In the genomic region with DNA sequence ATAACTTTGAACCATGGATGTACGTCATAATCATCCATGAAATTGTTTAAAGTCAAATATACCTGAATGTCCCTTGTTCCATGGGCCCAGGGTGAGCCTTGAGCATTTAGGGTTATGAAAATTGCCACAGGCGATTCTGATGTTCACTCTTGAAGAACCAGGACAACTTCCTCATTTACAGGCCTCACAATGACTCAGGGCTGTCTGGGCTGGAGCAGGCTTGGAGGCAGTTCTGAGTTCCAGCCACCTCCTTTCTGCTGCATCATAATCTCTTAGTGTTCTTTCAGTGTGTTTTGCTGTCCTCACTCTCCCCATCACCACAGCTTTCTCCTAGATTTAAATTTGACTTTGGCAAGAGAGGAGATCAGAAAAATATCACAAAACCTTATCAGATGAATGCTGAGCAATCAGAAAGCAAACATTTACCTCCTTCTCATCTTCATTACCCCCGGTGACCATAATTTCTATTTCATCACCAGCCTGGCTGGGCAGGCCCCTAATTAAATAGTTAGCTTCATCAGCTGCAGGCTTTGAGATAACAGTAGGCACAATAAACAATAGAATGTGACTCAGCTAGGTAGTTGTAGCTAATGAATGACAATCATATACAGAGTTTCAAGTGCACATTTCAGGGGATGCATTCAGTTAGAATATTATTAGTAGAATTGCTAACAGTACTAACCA, we compare ENCODE assay signal across 10 cellular contexts.
DNase-seq lines count a peak whose midpoint lies in the region; ATAC-seq and TF ChIP-seq lines count a peak whose summit lies in the region.
"Had no signal": no experiment of that assay in that cellular context is flagged by ENCODE, and none has a peak within 500 bp of the region (broad histone marks: within the 10 kb centered on the region; RNA-seq: fewer than 3 reads in every experiment).

No MANE protein-coding gene starts in this region.

- H3K9me3 ChIP-seq in aorta (ENCODE audit: control insufficient read depth, low read length) = no peaks in the 10 kb centered on the region

- H3K27me3 Mint-ChIP-seq in HFFc6 (ENCODE audit: insufficient read depth) = no peaks in the 10 kb centered on the region; the same call in 1 of the 2 replicates
- no peaks in the 10 kb centered on the region for H3K27me3 Mint-ChIP-seq in T-helper 2 cell treated with Interferon-gamma antibody and Interleukin-4, amounts not matched to agents 5 μg/mL and 100 μg/mL, for 36 hours (ENCODE audit: low read depth)

- no peak for TF ChIP-seq CTCF in HFFc6 (IDR thresholded peaks at IDR 0.05)

- no peak overlapping the region for H3K27ac ChIP-seq in aorta (ENCODE audit: low read depth in 1 of 2, low read length in 2 of 2)
- H3K27ac ChIP-seq: C4-2B had no signal

- H3K27me3 ChIP-seq in aorta (ENCODE audit: control insufficient read depth in 1 of 2, insufficient read depth in 2 of 2, low read length in 1 of 2) = no peaks in the 10 kb centered on the region

- H3K9me3 Mint-ChIP-seq in HFFc6 = peaks cover 27% of the 10 kb centered on the region
- H3K9me3 Mint-ChIP-seq in T-helper 2 cell treated with Interferon-gamma antibody and Interleukin-4, amounts not matched to agents 5 μg/mL and 100 μg/mL, for 36 hours = no peaks in the 10 kb centered on the region

- H3K4me3 Mint-ChIP-seq in HFFc6 = no peak overlapping the region
- H3K4me3 Mint-ChIP-seq in T-helper 2 cell treated with Interferon-gamma antibody and Interleukin-4, amounts not matched to agents 5 μg/mL and 100 μg/mL, for 36 hours = no peak overlapping the region

- 75 to 79% methylated on average over 3 of the region's 3 CpGs for WGBS in aorta, 2 donors

- DNase-seq in GDM1 (lab: John Stamatoyannopoulos, UW) (peak; percentile 9), UCSD-AML1 (lab: John Stamatoyannopoulos, UW; ENCODE audit: unreplicated experiment) (peak; percentile 12), COLO668 (lab: John Stamatoyannopoulos, UW; ENCODE audit: unreplicated experiment) (no peak), aorta (no peak), HFFc6 (no peak)
- no peak for DNase-seq in T-helper 2 cell treated with Interferon-gamma antibody and Interleukin-4, amounts not matched to agents 5 μg/mL and 100 μg/mL, for 36 hours (ENCODE audit: low spot score)
- DNase-seq: hippocampal formation had no signal

- H3K36me3 ChIP-seq in aorta (ENCODE audit: control insufficient read depth in 1 of 2, insufficient read depth in 2 of 2, low read length in 1 of 2) = no peaks in the 10 kb centered on the region

- H3K36me3 Mint-ChIP-seq in HFFc6 (ENCODE audit: low read depth) = no peaks in the 10 kb centered on the region
- H3K36me3 Mint-ChIP-seq in T-helper 2 cell treated with Interferon-gamma antibody and Interleukin-4, amounts not matched to agents 5 μg/mL and 100 μg/mL, for 36 hours (ENCODE audit: low read depth) = no peaks in the 10 kb centered on the region

- intact Hi-C loops in aorta (cut with DNase I) = no loop called here

- no peaks in the 10 kb centered on the region for H3K4me1 Mint-ChIP-seq in HFFc6 (ENCODE audit: low read depth)
- no peaks in the 10 kb centered on the region for H3K4me1 Mint-ChIP-seq in T-helper 2 cell treated with Interferon-gamma antibody and Interleukin-4, amounts not matched to agents 5 μg/mL and 100 μg/mL, for 36 hours (ENCODE audit: low read depth)

- no peaks in the 10 kb centered on the region for H3K4me1 ChIP-seq in aorta (ENCODE audit: control insufficient read depth in 1 of 2, insufficient read depth in 2 of 2, low read length in 2 of 2)

- ATAC-seq in GM19467 (IDR thresholded peaks at IDR 0.05; ENCODE audit: unreplicated experiment) (peak; percentile 75), HG03103 (IDR thresholded peaks at IDR 0.05; ENCODE audit: low read depth, unreplicated experiment) (peak; percentile 83), aorta (ENCODE audit: low FRiP score) (no peak)

- H3K4me3 ChIP-seq in aorta (ENCODE audit: low read length in 2 of 2) = no peak overlapping the region

- H3K27ac Mint-ChIP-seq in HFFc6 = no peak overlapping the region
- H3K27ac Mint-ChIP-seq in T-helper 2 cell treated with Interferon-gamma antibody and Interleukin-4, amounts not matched to agents 5 μg/mL and 100 μg/mL, for 36 hours = no peak overlapping the region

Comparison
In these comparisons a context has a peak if more than half of its experiments do, and no peak if none do; other contexts are left out.
1. DNase-seq: peak in GDM1 (single experiment) and UCSD-AML1 (single experiment); none in COLO668 (single experiment), aorta (0 of 2), HFFc6 (single experiment) and T-helper 2 cell treated with Interferon-gamma antibody and Interleukin-4, amounts not matched to agents 5 μg/mL and 100 μg/mL, for 36 hours (single experiment).